In the genomic region with DNA sequence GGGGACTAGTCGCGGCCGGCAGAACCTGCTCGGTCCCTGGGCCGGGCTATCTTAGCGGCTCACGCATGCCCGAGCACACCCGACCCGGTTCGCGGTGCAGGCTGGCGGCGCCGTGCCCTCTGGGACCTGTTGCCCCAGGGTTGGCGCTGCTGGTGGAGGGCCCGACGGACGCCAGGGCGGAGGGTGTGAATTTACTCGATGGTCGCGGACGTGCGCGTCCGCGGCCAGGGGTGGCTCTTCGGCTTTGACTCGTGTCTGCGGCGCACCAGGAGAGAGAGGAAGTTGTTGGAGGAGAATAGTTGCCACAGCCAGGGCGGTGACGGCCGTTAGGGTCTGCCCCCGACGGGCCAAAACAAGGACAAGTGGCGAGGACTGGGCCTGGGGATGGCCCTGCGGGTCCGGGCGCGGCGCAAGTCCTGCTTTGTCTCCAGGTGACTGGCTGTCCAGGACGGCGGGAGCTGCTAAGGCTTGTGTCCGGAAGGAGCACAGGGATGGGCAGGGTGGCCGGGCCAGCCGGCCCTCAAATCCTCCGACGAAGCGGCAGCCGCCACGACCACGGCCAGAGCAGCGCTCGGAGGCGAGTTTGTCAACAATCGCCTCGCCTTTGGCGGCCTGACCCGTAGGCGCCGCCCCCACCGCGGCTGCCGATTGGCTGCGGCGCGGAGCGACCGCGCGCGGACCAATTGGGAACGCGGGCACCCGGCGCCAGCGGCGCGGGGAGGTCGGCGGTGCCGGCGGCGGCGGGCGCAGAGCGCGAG, we compare ENCODE assay signal across 8 cellular contexts. TPM values are rescaled to one million over a fixed set of nuclear protein-coding genes. Genes with fewer than 3 reads are reported as not detected.
DNase-seq lines count a peak whose midpoint lies in the region; ATAC-seq and TF ChIP-seq lines count a peak whose summit lies in the region.

No MANE protein-coding gene starts in this region.

- peak overlapping the region; percentile 75 for H3K4me3 ChIP-seq in ACC112 (ENCODE audit: low read depth, low read length)
- peak overlapping the region; percentile 77 for H3K4me3 ChIP-seq in WI38 (ENCODE audit: low read depth, low read length)
- peak overlapping the region; percentile 74 to 90 (median 82) for H3K4me3 ChIP-seq in spleen

- H3K79me2 ChIP-seq in ACC112 (ENCODE audit: control insufficient read depth, insufficient read depth, low read length, unreplicated experiment) = no peaks in the 10 kb centered on the region

- H3K27me3 ChIP-seq in ACC112 (ENCODE audit: insufficient read depth, low read length) (peaks cover 19% of the 10 kb centered on the region), spleen (replicated peaks in 1 of 7) (peaks cover 7 to 37% (median 35%) of the 10 kb centered on the region in 7 donors)

- peak overlapping the region; percentile 93 for H3K4me3 Mint-ChIP-seq in central memory CD8-positive, alpha-beta T cell

- H3K27ac ChIP-seq in ACC112 (ENCODE audit: low read depth, low read length) (no peak overlapping the region), spleen (peak overlapping the region in 7 of 8 donors; percentile 70 to 93 (median 90))

- peak overlapping the region; percentile 87 for H3K27ac Mint-ChIP-seq in central memory CD8-positive, alpha-beta T cell (ENCODE audit: low read depth)

- no peaks in the 10 kb centered on the region for H3K9me3 Mint-ChIP-seq in central memory CD8-positive, alpha-beta T cell

- DNase-seq in NCI-H2171 (lab: John Stamatoyannopoulos, UW) (peak; percentile 76), islet precursor cell (peak; percentile 96), spleen (peak; percentile 97)
- DNase-seq in central memory CD8-positive, alpha-beta T cell (ENCODE audit: low spot score in 2 of 2) = peak; percentile 58 to 62

- H3K36me3 ChIP-seq in ACC112 (ENCODE audit: insufficient read depth, low read length) (no peaks in the 10 kb centered on the region), spleen (peaks cover 0 to 36% (median 17%) of the 10 kb centered on the region in 6 donors)

- intact Hi-C loops in spleen (cut with DNase I; ENCODE audit: low total_unique reads) = no loop called here

- H3K4me1 Mint-ChIP-seq in central memory CD8-positive, alpha-beta T cell = peaks cover 63% of the 10 kb centered on the region

- peak; percentile 49 for ATAC-seq in GM18861 (IDR thresholded peaks at IDR 0.05; ENCODE audit: unreplicated experiment)
- ATAC-seq in HG03066 (IDR thresholded peaks at IDR 0.05; ENCODE audit: low read depth, unreplicated experiment) = peak; percentile 42
- peak; percentile 47 for ATAC-seq in central memory CD8-positive, alpha-beta T cell (replicated peaks; ENCODE audit: extremely low read depth, poor library complexity, severe bottlenecking)

- peaks cover 28% of the 10 kb centered on the region for H3K27me3 Mint-ChIP-seq in central memory CD8-positive, alpha-beta T cell

- no peaks in the 10 kb centered on the region for H3K9me3 ChIP-seq in spleen

- peaks cover 27% of the 10 kb centered on the region for H3K36me3 Mint-ChIP-seq in central memory CD8-positive, alpha-beta T cell (ENCODE audit: insufficient read depth)

- peak in 2 of 3 donors; percentile 61 to 81 for TF ChIP-seq POLR2A in spleen (IDR thresholded peaks at IDR 0.05)

- H3K4me1 ChIP-seq in ACC112 (ENCODE audit: control insufficient read depth, insufficient read depth, low read length, unreplicated experiment) (peaks cover 4% of the 10 kb centered on the region), spleen (peaks cover 40 to 90% (median 74%) of the 10 kb centered on the region in 6 donors)

- 0 to 1% (median 1%) methylated on average over 43 to 90 of the region's 90 CpGs for WGBS in spleen, 5 donors

- H2AFZ ChIP-seq in ACC112 (ENCODE audit: low read length, unreplicated experiment) = peak overlapping the region; percentile 90

- TF ChIP-seq CTCF in WI38 (IDR thresholded peaks at IDR 0.05; ENCODE audit: low read depth, low read length) (no peak), spleen (IDR thresholded peaks at IDR 0.05 in 8 of 11, conservative IDR thresholded peaks at IDR 0.05 in 3 of 11) (no peak)

RNA-seq across cellular contexts. Expression of gene BCL2L11, which starts 1.3 kb away (rescaled TPM):
- total RNA-seq in spleen = 10 to 100 TPM; 28.7 to 95.2 (median 39.9) TPM
- 1 to 10 TPM; 4.6 to 8.8 (median 6.9) TPM for polyA plus RNA-seq in spleen
